In genomic region chr19:51809787-51810186, GRCh38 we compare ENCODE assay signal across 1 cellular context.
TF ChIP-seq lines count a peak whose summit lies in the region.

No MANE protein-coding gene starts in this region.

TF ChIP-seq in SK-N-SH, 30 proteins besides CTCF, POLR2A, EP300 and RAD21:
- TF ChIP-seq YY1 (IDR thresholded peaks at IDR 0.05; ENCODE audit: low read depth): no peak
